In the genomic region with DNA sequence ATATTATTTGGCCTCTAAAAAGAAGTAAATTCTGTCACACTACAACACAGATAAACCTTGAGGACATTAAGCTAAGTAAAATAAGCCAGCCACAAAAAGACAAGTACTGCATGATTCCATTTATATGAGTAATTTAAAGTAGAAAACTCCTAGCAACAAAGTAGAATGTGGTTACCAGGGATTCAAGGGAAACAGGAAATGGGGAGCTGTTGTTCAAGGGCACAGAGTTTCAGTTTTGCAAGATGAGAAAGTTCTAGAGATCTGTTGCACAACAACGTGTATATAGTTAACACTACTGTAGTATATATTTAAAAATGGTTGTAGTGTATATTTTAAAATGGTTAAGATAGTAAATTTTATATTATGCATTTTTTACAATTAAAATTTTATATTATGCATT, we compare ENCODE assay signal across 1 cellular context.
TF ChIP-seq lines count a peak whose summit lies in the region.

No MANE protein-coding gene starts in this region.

TF ChIP-seq in HEK293T, 16 proteins besides CTCF, POLR2A, EP300 and RAD21 (continued from another document):
- TF ChIP-seq, protein P1, sequence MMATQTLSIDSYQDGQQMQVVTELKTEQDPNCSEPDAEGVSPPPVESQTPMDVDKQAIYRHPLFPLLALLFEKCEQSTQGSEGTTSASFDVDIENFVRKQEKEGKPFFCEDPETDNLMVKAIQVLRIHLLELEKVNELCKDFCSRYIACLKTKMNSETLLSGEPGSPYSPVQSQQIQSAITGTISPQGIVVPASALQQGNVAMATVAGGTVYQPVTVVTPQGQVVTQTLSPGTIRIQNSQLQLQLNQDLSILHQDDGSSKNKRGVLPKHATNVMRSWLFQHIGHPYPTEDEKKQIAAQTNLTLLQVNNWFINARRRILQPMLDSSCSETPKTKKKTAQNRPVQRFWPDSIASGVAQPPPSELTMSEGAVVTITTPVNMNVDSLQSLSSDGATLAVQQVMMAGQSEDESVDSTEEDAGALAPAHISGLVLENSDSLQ (IDR thresholded peaks at IDR 0.05): no peak
- TF ChIP-seq FOXA1 (IDR thresholded peaks at IDR 0.05) (no peak), SP1 (IDR thresholded peaks at IDR 0.05) (no peak), NFRKB (IDR thresholded peaks at IDR 0.05) (no peak)
